In genomic region chr9:78294290-78295176, GRCh38 we compare ENCODE assay signal across 1 cellular context.
A peak's percentile ranks its signal among the peaks of the same experiment; 100 is the strongest.
TF ChIP-seq lines count a peak whose summit lies in the region.

No MANE protein-coding gene starts in this region.

TF ChIP-seq in HepG2, 621 proteins besides CTCF, POLR2A, EP300 and RAD21 (continued from another document and continues in another):
- TF ChIP-seq ZNF407 (CRISPR knock-in tag; IDR thresholded peaks at IDR 0.05; ENCODE audit: not compliant biosample characterization), result no peak
- no peak for TF ChIP-seq ZNF816 (CRISPR knock-in tag; IDR thresholded peaks at IDR 0.05; ENCODE audit: borderline replicate concordance)
- no peak for TF ChIP-seq GMEB2 (CRISPR knock-in tag; IDR thresholded peaks at IDR 0.05; ENCODE audit: low read depth)
- TF ChIP-seq MLX (CRISPR knock-in tag; IDR thresholded peaks at IDR 0.05), result no peak
- TF ChIP-seq HBP1 (CRISPR knock-in tag; IDR thresholded peaks at IDR 0.05; ENCODE audit: low read depth), result no peak
- TF ChIP-seq ZNF274 (CRISPR knock-in tag; IDR thresholded peaks at IDR 0.05), result no peak
- no peak for TF ChIP-seq ZNF333 (CRISPR knock-in tag; IDR thresholded peaks at IDR 0.05; ENCODE audit: borderline replicate concordance)
- TF ChIP-seq NFATC3 (CRISPR knock-in tag; IDR thresholded peaks at IDR 0.05), result no peak
- no peak for TF ChIP-seq PAX8 (CRISPR knock-in tag; IDR thresholded peaks at IDR 0.05; ENCODE audit: borderline replicate concordance)
- no peak for TF ChIP-seq ZNF574 (CRISPR knock-in tag; IDR thresholded peaks at IDR 0.05)
- TF ChIP-seq TOE1 (CRISPR knock-in tag; IDR thresholded peaks at IDR 0.05), result no peak
- no peak for TF ChIP-seq TBP (CRISPR knock-in tag; IDR thresholded peaks at IDR 0.05)
- TF ChIP-seq ZNF143 (CRISPR knock-in tag; IDR thresholded peaks at IDR 0.05), result peak; percentile 60
- no peak for TF ChIP-seq MYNN (CRISPR knock-in tag; IDR thresholded peaks at IDR 0.05; ENCODE audit: low read depth)
- TF ChIP-seq ZNF33A (CRISPR knock-in tag; IDR thresholded peaks at IDR 0.05; ENCODE audit: borderline replicate concordance), result no peak
- no peak for TF ChIP-seq ZNF496 (CRISPR knock-in tag; IDR thresholded peaks at IDR 0.05; ENCODE audit: insufficient replicate concordance)
- no peak for TF ChIP-seq ZC3H13 (CRISPR knock-in tag; IDR thresholded peaks at IDR 0.05)
- TF ChIP-seq KIAA2018 (CRISPR knock-in tag; IDR thresholded peaks at IDR 0.05; ENCODE audit: borderline replicate concordance), result no peak
- TF ChIP-seq PAXIP1 (CRISPR knock-in tag; conservative IDR thresholded peaks at IDR 0.05), result peak; percentile 64
- TF ChIP-seq MEF2D (CRISPR knock-in tag; IDR thresholded peaks at IDR 0.05), result 0 out of 2 replicates have a peak, but pooled peaks have one; percentile 35
- no peak for TF ChIP-seq ZBTB43 (CRISPR knock-in tag; conservative IDR thresholded peaks at IDR 0.05)
- no peak for TF ChIP-seq ZNF383 (CRISPR knock-in tag; IDR thresholded peaks at IDR 0.05; ENCODE audit: borderline replicate concordance)
